17 cellular contexts compared by ENCODE assay signal in the genomic region with DNA sequence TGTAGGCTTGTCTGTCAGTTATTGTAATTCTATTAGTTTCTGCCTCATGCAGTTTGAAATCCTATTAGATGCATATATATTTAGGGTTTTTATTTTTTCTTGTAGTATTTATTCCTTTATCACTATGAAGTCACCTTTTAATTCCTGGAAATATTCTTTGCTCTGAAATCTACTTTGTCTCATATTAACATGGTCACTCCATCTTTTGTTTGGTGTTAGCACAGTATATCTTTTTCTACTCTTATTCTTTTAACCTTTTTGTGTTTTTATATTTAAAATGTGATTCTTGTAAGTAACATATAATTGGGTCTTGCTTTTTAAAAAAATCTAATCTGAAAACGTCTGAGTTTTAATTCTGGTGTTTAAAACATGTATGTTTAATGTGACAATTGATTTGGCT.
A peak's percentile ranks its signal among the peaks of the same experiment; 100 is the strongest.
DNase-seq lines count a peak whose midpoint lies in the region; ATAC-seq lines count a peak whose summit lies in the region.
"Had no signal": no experiment of that assay in that cellular context is flagged by ENCODE, and none has a peak within 500 bp of the region (broad histone marks: within the 10 kb centered on the region; RNA-seq: fewer than 3 reads in every experiment).

No MANE protein-coding gene starts in this region.

- WGBS in mesenchymal stem cell, result 60% methylated on average over 1 of the region's 1 CpG

- H3K4me3 ChIP-seq in mesenchymal stem cell (ENCODE audit: insufficient read depth in 1 of 2, low read depth in 1 of 2, low read length in 2 of 2), result no peak overlapping the region
- H3K4me3 ChIP-seq: BLaER1 treated with 17β-estradiol and CSF1 and Interleukin-3, amounts not matched to agents 10 nM and 100 nM; GM23338 had no signal

- no peak overlapping the region for H3K4me2 ChIP-seq in mesenchymal stem cell (ENCODE audit: low read length, poor library complexity, severe bottlenecking)
- H3K4me2 ChIP-seq: BLaER1 treated with 17β-estradiol and CSF1 and Interleukin-3, amounts not matched to agents 10 nM and 100 nM; GM23338 had no signal

- no peak overlapping the region for H3K23ac ChIP-seq in mesenchymal stem cell (ENCODE audit: low read length in 2 of 2)

- no peaks in the 10 kb centered on the region for H3K27me3 ChIP-seq in mesenchymal stem cell (ENCODE audit: control insufficient read depth in 1 of 2, insufficient read depth in 1 of 2, low read length in 2 of 2)
- H3K27me3 ChIP-seq: BLaER1 treated with 17β-estradiol and CSF1 and Interleukin-3, amounts not matched to agents 10 nM and 100 nM had no signal

- no peaks in the 10 kb centered on the region for H3K4me1 ChIP-seq in mesenchymal stem cell (ENCODE audit: control insufficient read depth, insufficient read depth, low read depth, low read length)
- H3K4me1 ChIP-seq: BLaER1 treated with 17β-estradiol and CSF1 and Interleukin-3, amounts not matched to agents 10 nM and 100 nM had no signal

- no peak overlapping the region for H2AFZ ChIP-seq in mesenchymal stem cell (ENCODE audit: low read depth, low read length)
- H2AFZ ChIP-seq: GM23338 had no signal

- no peak overlapping the region for H3K4me3 Mint-ChIP-seq in activated CD4-positive, alpha-beta T cell treated with anti-CD3 and anti-CD28 coated beads for 36 hours
- H3K4me3 Mint-ChIP-seq in activated naive CD8-positive, alpha-beta T cell, result no peak overlapping the region
- no peak overlapping the region for H3K4me3 Mint-ChIP-seq in activated naive CD8-positive, alpha-beta T cell treated with anti-CD3 and anti-CD28 coated beads for 36 hours
- H3K4me3 Mint-ChIP-seq in activated naive CD8-positive, alpha-beta T cell treated with anti-CD3 and anti-CD28 coated beads, Interleukin-2, amount 50 U/mL, for 24 hours, result no peak overlapping the region
- H3K4me3 Mint-ChIP-seq: CD4-positive, CD25-positive, alpha-beta regulatory T cell; GM23338 had no signal

- peaks cover 56% of the 10 kb centered on the region for H3K4me1 Mint-ChIP-seq in activated CD4-positive, alpha-beta T cell treated with anti-CD3 and anti-CD28 coated beads for 36 hours
- peaks cover 65% of the 10 kb centered on the region for H3K4me1 Mint-ChIP-seq in activated naive CD8-positive, alpha-beta T cell (ENCODE audit: low read depth)
- peaks cover 54% of the 10 kb centered on the region for H3K4me1 Mint-ChIP-seq in activated naive CD8-positive, alpha-beta T cell treated with anti-CD3 and anti-CD28 coated beads for 36 hours
- peaks cover 63% of the 10 kb centered on the region for H3K4me1 Mint-ChIP-seq in activated naive CD8-positive, alpha-beta T cell treated with anti-CD3 and anti-CD28 coated beads, Interleukin-2, amount 50 U/mL, for 24 hours
- H3K4me1 Mint-ChIP-seq: GM23338 had no signal

- H3K79me1 ChIP-seq in mesenchymal stem cell (replicated peaks; ENCODE audit: low read length, poor library complexity, severe bottlenecking), result no peaks in the 10 kb centered on the region

- H3K14ac ChIP-seq in mesenchymal stem cell (ENCODE audit: low read length in 2 of 2), result no peak overlapping the region

- H2BK120ac ChIP-seq in mesenchymal stem cell (ENCODE audit: low read depth, low read length), result no peak overlapping the region

- no peak overlapping the region for H2BK15ac ChIP-seq in mesenchymal stem cell (ENCODE audit: low read depth, poor library complexity, severe bottlenecking)

- H2BK12ac ChIP-seq in mesenchymal stem cell (ENCODE audit: low read length in 2 of 2), result no peak overlapping the region

- H4K91ac ChIP-seq in mesenchymal stem cell (ENCODE audit: low read length), result no peak overlapping the region

- no peak for DNase-seq in activated CD4-positive, alpha-beta T cell treated with anti-CD3 and anti-CD28 coated beads for 36 hours
- no peak for DNase-seq in activated CD4-positive, alpha-beta T cell treated with anti-CD3 and anti-CD28 coated beads for 1 hour
- no peak for DNase-seq in activated naive CD8-positive, alpha-beta T cell treated with anti-CD3 and anti-CD28 coated beads for 36 hours
- DNase-seq in activated naive CD8-positive, alpha-beta T cell treated with anti-CD3 and anti-CD28 coated beads, Interleukin-2, amount 50 U/mL, for 24 hours, result no peak
- no peak for DNase-seq in mesenchymal stem cell
- DNase-seq in DMS53 treated with DMSO at 0.1 percent for 48 hours (lab: John Stamatoyannopoulos, UW; ENCODE audit: unreplicated experiment), result no peak
- DNase-seq: AML-193; CD4-positive, CD25-positive, alpha-beta regulatory T cell; DMS79 treated with DMSO at 0.1 percent for 48 hours; EL; H7 had no signal

- H3K36me3 Mint-ChIP-seq in activated CD4-positive, alpha-beta T cell treated with anti-CD3 and anti-CD28 coated beads for 36 hours (ENCODE audit: low read depth), result peaks cover 66% of the 10 kb centered on the region
- H3K36me3 Mint-ChIP-seq in activated naive CD8-positive, alpha-beta T cell, result peaks cover 33% of the 10 kb centered on the region
- peaks cover 83% of the 10 kb centered on the region for H3K36me3 Mint-ChIP-seq in activated naive CD8-positive, alpha-beta T cell treated with anti-CD3 and anti-CD28 coated beads for 36 hours
- H3K36me3 Mint-ChIP-seq in activated naive CD8-positive, alpha-beta T cell treated with anti-CD3 and anti-CD28 coated beads, Interleukin-2, amount 50 U/mL, for 24 hours (ENCODE audit: low read depth), result peaks cover 83% of the 10 kb centered on the region

- peaks cover 3% of the 10 kb centered on the region for H3K9me3 ChIP-seq in mesenchymal stem cell (ENCODE audit: control insufficient read depth, low read length)
- H3K9me3 ChIP-seq: BLaER1 treated with 17β-estradiol and CSF1 and Interleukin-3, amounts not matched to agents 10 nM and 100 nM had no signal

- CTCF ChIA-PET in activated CD4-positive, alpha-beta T cell treated with anti-CD3 and anti-CD28 coated beads for 36 hours (lab: Charles Lee), result no interaction called here

- peaks cover 6% of the 10 kb centered on the region for H3K9me3 Mint-ChIP-seq in activated CD4-positive, alpha-beta T cell treated with anti-CD3 and anti-CD28 coated beads for 36 hours (ENCODE audit: low read depth)
- no peaks in the 10 kb centered on the region for H3K9me3 Mint-ChIP-seq in activated naive CD8-positive, alpha-beta T cell (ENCODE audit: low read depth)
- H3K9me3 Mint-ChIP-seq in activated naive CD8-positive, alpha-beta T cell treated with anti-CD3 and anti-CD28 coated beads for 36 hours, result peaks cover 15% of the 10 kb centered on the region
- H3K9me3 Mint-ChIP-seq in activated naive CD8-positive, alpha-beta T cell treated with anti-CD3 and anti-CD28 coated beads, Interleukin-2, amount 50 U/mL, for 24 hours, result no peaks in the 10 kb centered on the region
- H3K9me3 Mint-ChIP-seq: CD4-positive, CD25-positive, alpha-beta regulatory T cell; GM23338 had no signal

- H4K8ac ChIP-seq in mesenchymal stem cell (ENCODE audit: low read length), result no peak overlapping the region

- H3K18ac ChIP-seq in mesenchymal stem cell (ENCODE audit: low read depth in 1 of 2, low read length in 2 of 2), result no peak overlapping the region

- ATAC-seq in activated CD4-positive, alpha-beta T cell treated with anti-CD3 and anti-CD28 coated beads for 36 hours, result no peak
- no peak for ATAC-seq in activated naive CD8-positive, alpha-beta T cell treated with anti-CD3 and anti-CD28 coated beads, Interleukin-2, amount 50 U/mL, for 24 hours
- ATAC-seq in HG02981 (IDR thresholded peaks at IDR 0.05; ENCODE audit: unreplicated experiment), result no peak
- ATAC-seq: GM23338, HepG2 had no signal

- peak overlapping the region; percentile 19 for H2BK5ac ChIP-seq in mesenchymal stem cell (ENCODE audit: low read depth, low read length, poor library complexity, severe bottlenecking)

- H3K27me3 Mint-ChIP-seq in activated CD4-positive, alpha-beta T cell treated with anti-CD3 and anti-CD28 coated beads for 36 hours, result no peaks in the 10 kb centered on the region
- H3K27me3 Mint-ChIP-seq in activated naive CD8-positive, alpha-beta T cell, result no peaks in the 10 kb centered on the region
- no peaks in the 10 kb centered on the region for H3K27me3 Mint-ChIP-seq in activated naive CD8-positive, alpha-beta T cell treated with anti-CD3 and anti-CD28 coated beads for 36 hours
- H3K27me3 Mint-ChIP-seq in activated naive CD8-positive, alpha-beta T cell treated with anti-CD3 and anti-CD28 coated beads, Interleukin-2, amount 50 U/mL, for 24 hours, result no peaks in the 10 kb centered on the region
- H3K27me3 Mint-ChIP-seq: CD4-positive, CD25-positive, alpha-beta regulatory T cell had no signal

- H3K27ac Mint-ChIP-seq in activated CD4-positive, alpha-beta T cell treated with anti-CD3 and anti-CD28 coated beads for 36 hours, result peak overlapping the region; percentile 47
- H3K27ac Mint-ChIP-seq in activated naive CD8-positive, alpha-beta T cell, result peak overlapping the region; percentile 48
- no peak overlapping the region for H3K27ac Mint-ChIP-seq in activated naive CD8-positive, alpha-beta T cell treated with anti-CD3 and anti-CD28 coated beads for 36 hours
- peak overlapping the region; percentile 39 for H3K27ac Mint-ChIP-seq in activated naive CD8-positive, alpha-beta T cell treated with anti-CD3 and anti-CD28 coated beads, Interleukin-2, amount 50 U/mL, for 24 hours
- H3K27ac Mint-ChIP-seq: CD4-positive, CD25-positive, alpha-beta regulatory T cell; GM23338 had no signal

- H3K27ac ChIP-seq in mesenchymal stem cell (ENCODE audit: low read length, poor library complexity, severe bottlenecking), result no peak overlapping the region
- H3K27ac ChIP-seq: 22Rv1; BLaER1 treated with 17β-estradiol and CSF1 and Interleukin-3, amounts not matched to agents 10 nM and 100 nM had no signal

- H3K4ac ChIP-seq in mesenchymal stem cell (ENCODE audit: low read depth in 1 of 2, low read length in 2 of 2), result no peak overlapping the region

- no peak overlapping the region for H2AK5ac ChIP-seq in mesenchymal stem cell (ENCODE audit: low read length, severe bottlenecking)

- no peak overlapping the region for H3K9ac ChIP-seq in mesenchymal stem cell (ENCODE audit: low read length)
- H3K9ac ChIP-seq: BLaER1 treated with 17β-estradiol and CSF1 and Interleukin-3, amounts not matched to agents 10 nM and 100 nM had no signal

- POLR2A ChIA-PET in activated CD4-positive, alpha-beta T cell treated with anti-CD3 and anti-CD28 coated beads for 36 hours (lab: Charles Lee), result no interaction called here

- intact Hi-C loops in activated CD4-positive, alpha-beta T cell treated with anti-CD3 and anti-CD28 coated beads for 36 hours (cut with DNase I, micrococcal nuclease), result no loop called here

- H3K36me3 ChIP-seq in mesenchymal stem cell (ENCODE audit: control insufficient read depth in 1 of 2, insufficient read depth in 2 of 2, low read depth in 1 of 2, low read length in 2 of 2), result no peaks in the 10 kb centered on the region
